ENCODE assay signal across 23 cellular contexts in genomic region chr3:143142354-143142753, GRCh38. TPM values are rescaled to one million over a fixed set of nuclear protein-coding genes. Genes with fewer than 3 reads are reported as not detected.
DNase-seq lines count a peak whose midpoint lies in the region.
"Had no signal": no experiment of that assay in that cellular context is flagged by ENCODE, and none has a peak within 500 bp of the region (broad histone marks: within the 10 kb centered on the region; RNA-seq: fewer than 3 reads in every experiment).

No MANE protein-coding gene starts in this region.

- no peak overlapping the region for H2AK5ac ChIP-seq in neuronal stem cell (ENCODE audit: low read depth, low read length)

- no peak overlapping the region for H3K4me3 ChIP-seq in neuronal stem cell (ENCODE audit: low read length in 2 of 2)
- H3K4me3 ChIP-seq: BLaER1 had no signal

- H3K23ac ChIP-seq in neuronal stem cell (ENCODE audit: low read depth, low read length, poor library complexity), result no peak overlapping the region

- H3K4me2 ChIP-seq in neuronal stem cell (ENCODE audit: insufficient read depth, low read length, poor library complexity, severe bottlenecking), result no peak overlapping the region
- H3K4me2 ChIP-seq: BLaER1 had no signal

- H2BK5ac ChIP-seq in neuronal stem cell (ENCODE audit: low read length), result no peak overlapping the region

- peak overlapping the region; percentile 26 for H2AFZ ChIP-seq in neuronal stem cell (ENCODE audit: low read length)

- H3K9me3 ChIP-seq in neuronal stem cell (replicated peaks in 1 of 2; ENCODE audit: control insufficient read depth in 2 of 2, insufficient read depth in 1 of 2, low read depth in 1 of 2, low read length in 2 of 2), result no peaks in the 10 kb centered on the region
- H3K9me3 ChIP-seq: BE2C, BLaER1 had no signal

- no peaks in the 10 kb centered on the region for H3K4me1 ChIP-seq in neuronal stem cell (ENCODE audit: control insufficient read depth in 2 of 2, insufficient read depth in 1 of 2, low read depth in 1 of 2, low read length in 2 of 2)
- H3K4me1 ChIP-seq: BE2C had no signal

- DNase-seq in NCI-H146 treated with DMSO at 0.1 percent for 48 hours (lab: John Stamatoyannopoulos, UW; ENCODE audit: unreplicated experiment), result peak; percentile 25
- peak; percentile 39 for DNase-seq in SK-N-DZ (ENCODE audit: low spot score)
- no peak for DNase-seq in neuronal stem cell (ENCODE audit: low spot score)
- DNase-seq in NCI-H187 treated with DMSO at 0.1 percent for 48 hours (lab: John Stamatoyannopoulos, UW), result no peak
- no peak for DNase-seq in OCI-M1 (lab: John Stamatoyannopoulos, UW)
- DNase-seq in GM03348 (ENCODE audit: low spot score), result no peak
- DNase-seq in NCI-H2171 treated with DMSO at 0.1 percent for 48 hours (lab: John Stamatoyannopoulos, UW), result no peak
- DNase-seq: 8988T; ACHN; BE2C; C1 segment of cervical spinal cord; CD4-positive, alpha-beta memory T cell; CD4-positive, CD25-positive, alpha-beta regulatory T cell; CD8-positive, alpha-beta memory T cell; COR-L47; DMS 273 treated with DMSO at 0.1 percent for 48 hours; DMS153; DMS53; DMS79; DND-41; EL; GDM1 had no signal

- H2BK12ac ChIP-seq in neuronal stem cell (ENCODE audit: low read length), result no peak overlapping the region

- no peak overlapping the region for H3K18ac ChIP-seq in neuronal stem cell (ENCODE audit: low read length)

- no peaks in the 10 kb centered on the region for H3K79me1 ChIP-seq in neuronal stem cell (ENCODE audit: low read depth, low read length)

- H4K8ac ChIP-seq in neuronal stem cell (ENCODE audit: low read depth, low read length), result no peak overlapping the region

- H3K14ac ChIP-seq in neuronal stem cell (ENCODE audit: low read length), result no peak overlapping the region

- no peak overlapping the region for H2BK15ac ChIP-seq in neuronal stem cell (ENCODE audit: low read length)

- H3K9ac ChIP-seq in neuronal stem cell (ENCODE audit: low read depth, low read length, poor library complexity), result no peak overlapping the region
- H3K9ac ChIP-seq: BLaER1 had no signal

- no peak overlapping the region for H3K27ac ChIP-seq in neuronal stem cell (replicated peaks; ENCODE audit: low read length)
- H3K27ac ChIP-seq: BLaER1 had no signal

- no peaks in the 10 kb centered on the region for H3K27me3 ChIP-seq in neuronal stem cell (ENCODE audit: control insufficient read depth in 3 of 3, insufficient read depth in 3 of 3, low read depth in 1 of 3, low read length in 3 of 3)
- H3K27me3 ChIP-seq: BE2C, BLaER1 had no signal

- H3K36me3 ChIP-seq in neuronal stem cell (replicated peaks in 1 of 2; ENCODE audit: control insufficient read depth in 2 of 2, insufficient read depth in 2 of 2, low read length in 2 of 2), result no peaks in the 10 kb centered on the region
- H3K36me3 ChIP-seq: BE2C, BLaER1 had no signal

- no CpG with 5 or more reads among the region's 17 CpGs for WGBS in neuronal stem cell (ENCODE audit: extremely low coverage in 2 of 2, insufficient read length in 2 of 2, insufficient replicate concordance in 1 of 2), 2 donors

- no peak overlapping the region for H2BK120ac ChIP-seq in neuronal stem cell (ENCODE audit: low read depth, low read length)

- H3K4ac ChIP-seq in neuronal stem cell (ENCODE audit: low read length), result no peak overlapping the region

- H4K91ac ChIP-seq in neuronal stem cell (ENCODE audit: low read depth, low read length, poor library complexity), result no peak overlapping the region

RNA-seq across cellular contexts. Expression of gene CHST2, which starts 22.8 kb away (rescaled TPM):
- polyA plus RNA-seq in SK-N-DZ (2014; cell fraction: cytosol; rRNA removed), result 36.1 and 40.3 TPM in 2 replicates
- polyA plus RNA-seq in SK-N-DZ (2014; cell fraction: nucleus; rRNA removed), result 24.1 and 26.0 TPM in 2 replicates
- polyA plus RNA-seq in neuronal stem cell (2013, experiment 1 of 2), result 3.6 TPM
- polyA plus RNA-seq in neuronal stem cell (2013, experiment 2 of 2), result 3.5 TPM

Comparison
In these comparisons a context has a peak if more than half of its experiments do, and no peak if none do; other contexts are left out.
1. DNase-seq: peak in NCI-H146 treated with DMSO at 0.1 percent for 48 hours (single experiment) and SK-N-DZ (single experiment); none in neuronal stem cell (single experiment), NCI-H187 treated with DMSO at 0.1 percent for 48 hours (single experiment), OCI-M1 (single experiment), GM03348 (single experiment) and NCI-H2171 treated with DMSO at 0.1 percent for 48 hours (single experiment).